In genomic region chr5:139272471-139273321, GRCh38 we compare ENCODE assay signal across 8 cellular contexts. TPM values are rescaled to one million over a fixed set of nuclear protein-coding genes. Genes with fewer than 3 reads are reported as not detected.
A peak's percentile ranks its signal among the peaks of the same experiment; 100 is the strongest.
DNase-seq lines count a peak whose midpoint lies in the region; ATAC-seq and TF ChIP-seq lines count a peak whose summit lies in the region.

No MANE protein-coding gene starts in this region.

- in situ Hi-C loops in GM13976 (cut with MboI; ENCODE audit: low sequenced_read_pairs, unreplicated experiment), result no loop called here

- intact Hi-C loops in left ventricle myocardium inferior (cut with micrococcal nuclease) (no loop called here), left cardiac atrium (cut with DNase I) (no loop called here), natural killer cell (cut with micrococcal nuclease) (loop anchor here (5.0 kb wide), 2 partner anchors 70 to 120 kb away; partner anchors contain the start of gene PAIP2)

- H3K36me3 ChIP-seq in left ventricle myocardium inferior, result peaks cover 3% of the 10 kb centered on the region

- no peak for DNase-seq in left ventricle myocardium inferior
- DNase-seq in left cardiac atrium, result no peak
- DNase-seq in RPMI7951 (ENCODE audit: low read depth), result peak; percentile 80
- peak; percentile 23 for DNase-seq in choroid plexus epithelial cell (ENCODE audit: low read depth)
- no peak for DNase-seq in natural killer cell
- no peak for DNase-seq in GM13976 (ENCODE audit: low spot score)
- no peak for DNase-seq in SKM-1 treated with dmso at 0.1 percent for 144 hours (lab: John Stamatoyannopoulos, UW; ENCODE audit: unreplicated experiment)

- H3K4me1 Mint-ChIP-seq in natural killer cell, result peaks cover 25 to 48% of the 10 kb centered on the region in 2 donors

- H3K27ac ChIP-seq in left ventricle myocardium inferior (replicated peaks), result peak overlapping the region; percentile 89

- H3K27ac Mint-ChIP-seq in natural killer cell, result peak overlapping the region; percentile 81 to 86

- H3K4me3 ChIP-seq in left ventricle myocardium inferior (peak overlapping the region; percentile 68), choroid plexus epithelial cell (ENCODE audit: low read depth, low read length) (no peak overlapping the region)

- H3K9me3 Mint-ChIP-seq in natural killer cell, result no peaks in the 10 kb centered on the region

- TF ChIP-seq CTCF in left ventricle myocardium inferior (IDR thresholded peaks at IDR 0.05; ENCODE audit: borderline replicate concordance) (no peak), choroid plexus epithelial cell (conservative IDR thresholded peaks at IDR 0.05; ENCODE audit: low read depth, low read length) (no peak), natural killer cell (IDR thresholded peaks at IDR 0.05) (no peak), GM13976 (IDR thresholded peaks at IDR 0.05; ENCODE audit: borderline replicate concordance, control extremely low read depth, extremely low read depth, insufficient read depth, missing control alignments) (no peak)

- H3K27me3 ChIP-seq in left ventricle myocardium inferior (ENCODE audit: low read depth), result no peaks in the 10 kb centered on the region

- peaks cover 84% of the 10 kb centered on the region for H3K4me1 ChIP-seq in left ventricle myocardium inferior

- H3K4me3 Mint-ChIP-seq in natural killer cell, result peak overlapping the region; percentile 88

- H3K27me3 Mint-ChIP-seq in natural killer cell (ENCODE audit: low read depth in 2 of 2), result no peaks in the 10 kb centered on the region

- no peak for ATAC-seq in left cardiac atrium
- peak in 1 of 3 donors; percentile 27 for ATAC-seq in natural killer cell
- no peak for ATAC-seq in GM21737 (IDR thresholded peaks at IDR 0.05; ENCODE audit: unreplicated experiment)

- no peaks in the 10 kb centered on the region for H3K36me3 Mint-ChIP-seq in natural killer cell

- H3K9me3 ChIP-seq in left ventricle myocardium inferior (replicated peaks), result no peaks in the 10 kb centered on the region

RNA-seq across cellular contexts. Expression of gene MATR3, which starts 20.8 kb away (rescaled TPM):
- total RNA-seq in left ventricle myocardium inferior (121 TPM), left cardiac atrium (100 to 1,000 TPM; 104 to 162 TPM), natural killer cell (100 to 1,000 TPM; 290 to 324 (median 297) TPM)
- 209 and 241 TPM in 2 replicates for total RNA-seq in RPMI7951 (2014; rRNA removed; shearing (Covaris generic))

Comparison
In these comparisons a context has a peak if more than half of its experiments do, and no peak if none do; other contexts are left out.
1. DNase-seq: peak in RPMI7951 (single experiment) and choroid plexus epithelial cell (single experiment); none in left ventricle myocardium inferior (single experiment), left cardiac atrium (single experiment), natural killer cell (single experiment), GM13976 (single experiment) and SKM-1 treated with dmso at 0.1 percent for 144 hours (single experiment).